ENCODE assay signal across 1 cellular context in the genomic region with DNA sequence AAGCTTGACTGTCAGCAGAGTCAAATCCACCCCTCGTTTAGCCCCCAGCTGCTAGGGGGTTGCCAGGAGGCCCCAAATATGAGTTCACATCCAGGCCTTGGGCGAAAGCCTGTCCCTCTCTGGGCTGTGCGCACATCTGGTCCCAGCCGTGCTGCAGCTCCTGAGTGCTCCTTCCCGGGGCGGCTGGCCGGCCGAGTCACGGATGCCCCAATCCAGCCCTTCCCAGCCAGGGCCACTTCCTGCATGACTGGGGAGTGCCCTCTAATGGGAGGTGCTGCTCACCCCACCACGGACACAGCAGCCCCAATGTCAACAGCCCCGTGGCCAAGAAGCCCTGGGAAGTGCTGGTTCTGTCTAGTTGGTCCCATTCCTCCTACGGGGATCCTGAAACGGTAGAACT.
TF ChIP-seq lines count a peak whose summit lies in the region.

No MANE protein-coding gene starts in this region.

TF ChIP-seq in IMR-90, 13 proteins besides CTCF, POLR2A, EP300 and RAD21 (continued from another document):
- no peak for TF ChIP-seq ELK1 (IDR thresholded peaks at IDR 0.05; ENCODE audit: borderline replicate concordance, low read depth, low read length)
- no peak for TF ChIP-seq RFX5 (IDR thresholded peaks at IDR 0.05; ENCODE audit: low read depth, low read length)
- TF ChIP-seq, protein P1, sequence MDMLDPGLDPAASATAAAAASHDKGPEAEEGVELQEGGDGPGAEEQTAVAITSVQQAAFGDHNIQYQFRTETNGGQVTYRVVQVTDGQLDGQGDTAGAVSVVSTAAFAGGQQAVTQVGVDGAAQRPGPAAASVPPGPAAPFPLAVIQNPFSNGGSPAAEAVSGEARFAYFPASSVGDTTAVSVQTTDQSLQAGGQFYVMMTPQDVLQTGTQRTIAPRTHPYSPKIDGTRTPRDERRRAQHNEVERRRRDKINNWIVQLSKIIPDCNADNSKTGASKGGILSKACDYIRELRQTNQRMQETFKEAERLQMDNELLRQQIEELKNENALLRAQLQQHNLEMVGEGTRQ (IDR thresholded peaks at IDR 0.05; ENCODE audit: low read depth, low read length): no peak
- TF ChIP-seq RCOR1 (IDR thresholded peaks at IDR 0.05; ENCODE audit: insufficient replicate concordance, low read length): no peak
- TF ChIP-seq BHLHE40 (IDR thresholded peaks at IDR 0.05; ENCODE audit: low read depth, low read length): no peak
- no peak for TF ChIP-seq CHD1 (IDR thresholded peaks at IDR 0.05; ENCODE audit: low read depth, low read length)
- no peak for TF ChIP-seq MAZ (IDR thresholded peaks at IDR 0.05; ENCODE audit: borderline replicate concordance, low read depth, low read length)
- no peak for TF ChIP-seq CEBPB (IDR thresholded peaks at IDR 0.05; ENCODE audit: low read depth, low read length)
- TF ChIP-seq NFE2L2 (IDR thresholded peaks at IDR 0.05; ENCODE audit: low read depth, low read length): no peak
- TF ChIP-seq FOS (IDR thresholded peaks at IDR 0.05; ENCODE audit: low read depth, low read length): no peak
- TF ChIP-seq MXI1 (IDR thresholded peaks at IDR 0.05; ENCODE audit: borderline replicate concordance, low read depth, low read length): no peak
- no peak for TF ChIP-seq MAFK (IDR thresholded peaks at IDR 0.05; ENCODE audit: low read depth, low read length)
